10 cellular contexts compared by ENCODE assay signal in the genomic region with DNA sequence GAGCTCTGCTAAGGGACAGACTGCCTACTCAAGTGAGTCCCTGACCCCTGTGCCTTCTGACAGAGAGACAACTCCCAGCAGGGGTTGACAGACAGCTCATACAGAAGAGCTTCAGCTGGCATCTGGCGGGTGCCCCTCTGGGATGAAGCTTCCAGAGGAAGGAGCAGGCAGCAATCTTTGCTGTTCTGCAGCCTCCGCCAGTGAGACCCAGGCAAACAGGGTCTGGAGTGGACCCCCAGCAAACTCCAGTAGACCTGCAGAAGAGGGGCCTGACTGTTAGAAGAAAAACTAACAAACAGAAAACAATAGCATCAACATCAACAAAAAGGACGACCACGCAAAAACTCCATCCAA. TPM values are rescaled to one million over a fixed set of nuclear protein-coding genes. Genes with fewer than 3 reads are reported as not detected.
A peak's percentile ranks its signal among the peaks of the same experiment; 100 is the strongest.
DNase-seq lines count a peak whose midpoint lies in the region; ATAC-seq and TF ChIP-seq lines count a peak whose summit lies in the region.
"Not testable (repeated sequence)": the region's sequence is repeated elsewhere in the genome, so short reads cannot be mapped to it uniquely, and the experiment has no call there.
"Had no signal": no experiment of that assay in that cellular context is flagged by ENCODE, and none has a peak within 500 bp of the region (broad histone marks: within the 10 kb centered on the region; RNA-seq: fewer than 3 reads in every experiment).

No MANE protein-coding gene starts in this region.

- POLR2A ChIA-PET in OCI-LY7 (lab: Charles Lee): interaction anchor here (0.6 to 1.9 kb wide), 4 partner anchors 17 to 349 kb away, joined by 3 to 5 read pairs (median 4); no protein-coding TSS in a partner anchor

- not testable (repeated sequence) for ATAC-seq in effector memory CD8-positive, alpha-beta T cell (replicated peaks); naive B cell (ENCODE audit: low read depth in 2 of 2)

- 79 to 90% (median 83%) methylated on average over 4 of the region's 4 CpGs for WGBS in spleen, 5 donors

- peak; percentile 42 for DNase-seq in CD14-positive monocyte (ENCODE audit: low spot score)
- DNase-seq in MM.1S; OCI-LY7 (ENCODE audit: low spot score); activated T-helper 1 cell treated with anti-CD3 and anti-CD28 coated beads, Interleukin-12 subunit alpha, Interleukin-12 subunit beta, Interleukin-2, Interleukin-4 antibody, amounts not matched to agents 30 ng/mL and 10 ng/mL and 1 ng/mL, durations not matched to agents 14 hours and 24 hours and 36 hours (ENCODE audit: low spot score); effector memory CD8-positive, alpha-beta T cell; naive B cell: not testable (repeated sequence)
- peak; percentile 56 for DNase-seq in spleen

- H3K9me3 Mint-ChIP-seq in CD14-positive monocyte (peaks cover 24 to 44% (median 39%) of the 10 kb centered on the region in 7 donors), naive B cell (peaks cover 9 to 37% (median 27%) of the 10 kb centered on the region in 7 donors)
- H3K9me3 Mint-ChIP-seq in activated T-helper 1 cell treated with anti-CD3 and anti-CD28 coated beads, Interleukin-12 subunit alpha, Interleukin-12 subunit beta, Interleukin-2, Interleukin-4 antibody, amounts not matched to agents 30 ng/mL and 10 ng/mL and 1 ng/mL, durations not matched to agents 14 hours and 24 hours and 36 hours: peaks cover 26% of the 10 kb centered on the region
- H3K9me3 Mint-ChIP-seq in effector memory CD8-positive, alpha-beta T cell: peaks cover 5 to 23% of the 10 kb centered on the region in 2 donors

- H3F3A ChIP-seq in MM.1S (ENCODE audit: insufficient read depth, low read length): not testable (repeated sequence)

- H3K36me3 Mint-ChIP-seq in CD14-positive monocyte (peaks cover 12 to 18% of the 10 kb centered on the region in 2 donors), naive B cell (peaks cover 0 to 21% of the 10 kb centered on the region in 2 donors)
- H3K36me3 Mint-ChIP-seq in activated T-helper 1 cell treated with anti-CD3 and anti-CD28 coated beads, Interleukin-12 subunit alpha, Interleukin-12 subunit beta, Interleukin-2, Interleukin-4 antibody, amounts not matched to agents 30 ng/mL and 10 ng/mL and 1 ng/mL, durations not matched to agents 14 hours and 24 hours and 36 hours (ENCODE audit: low read depth); effector memory CD8-positive, alpha-beta T cell (ENCODE audit: insufficient read depth): not testable (repeated sequence)

- H3K4me1 Mint-ChIP-seq in CD14-positive monocyte (peaks cover 33% of the 10 kb centered on the region), naive B cell (peaks cover 20 to 29% (median 26%) of the 10 kb centered on the region in 3 donors)
- H3K4me1 Mint-ChIP-seq in activated T-helper 1 cell treated with anti-CD3 and anti-CD28 coated beads, Interleukin-12 subunit alpha, Interleukin-12 subunit beta, Interleukin-2, Interleukin-4 antibody, amounts not matched to agents 30 ng/mL and 10 ng/mL and 1 ng/mL, durations not matched to agents 14 hours and 24 hours and 36 hours (ENCODE audit: low read depth): peaks cover 21% of the 10 kb centered on the region
- not testable (repeated sequence) for H3K4me1 Mint-ChIP-seq in effector memory CD8-positive, alpha-beta T cell (ENCODE audit: low read depth in 2 of 2)

- BruUV-seq in OCI-LY7 (replicated peaks; lab: Mats Ljungman, UMichigan): not testable (repeated sequence)

- not testable (repeated sequence) for H3K27me3 Mint-ChIP-seq in CD14-positive monocyte (ENCODE audit: low read depth in 3 of 3); activated T-helper 1 cell treated with anti-CD3 and anti-CD28 coated beads, Interleukin-12 subunit alpha, Interleukin-12 subunit beta, Interleukin-2, Interleukin-4 antibody, amounts not matched to agents 30 ng/mL and 10 ng/mL and 1 ng/mL, durations not matched to agents 14 hours and 24 hours and 36 hours (ENCODE audit: insufficient read depth); effector memory CD8-positive, alpha-beta T cell; naive B cell

- intact Hi-C loops in CD14-positive monocyte (cut with micrococcal nuclease); OCI-LY7 (cut with micrococcal nuclease; ENCODE audit: unreplicated experiment); activated T-helper 1 cell treated with anti-CD3 and anti-CD28 coated beads, Interleukin-12 subunit alpha, Interleukin-12 subunit beta, Interleukin-2, Interleukin-4 antibody, amounts not matched to agents 30 ng/mL and 10 ng/mL and 1 ng/mL, durations not matched to agents 14 hours and 24 hours and 36 hours (cut with micrococcal nuclease); spleen (cut with DNase I; ENCODE audit: low total_unique reads): not testable (repeated sequence)

- not testable (repeated sequence) for H3K27me3 ChIP-seq in MM.1S (replicated peaks; ENCODE audit: insufficient read depth, low read length); spleen (replicated peaks in 1 of 7)

- CTCF ChIA-PET in OCI-LY7 (lab: Charles Lee; ENCODE audit: unreplicated experiment): interaction anchor here (0.6 kb wide), 1 partner anchor 405 kb away, joined by 3 read pairs; no protein-coding TSS in a partner anchor

- H3K27ac Mint-ChIP-seq in CD14-positive monocyte (peak overlapping the region in 5 of 7 donors; percentile 80 to 90 (median 84)), naive B cell (peak overlapping the region; percentile 57 to 97 (median 80))
- H3K27ac Mint-ChIP-seq in activated T-helper 1 cell treated with anti-CD3 and anti-CD28 coated beads, Interleukin-12 subunit alpha, Interleukin-12 subunit beta, Interleukin-2, Interleukin-4 antibody, amounts not matched to agents 30 ng/mL and 10 ng/mL and 1 ng/mL, durations not matched to agents 14 hours and 24 hours and 36 hours: not testable (repeated sequence)
- peak overlapping the region; percentile 78 to 85 for H3K27ac Mint-ChIP-seq in effector memory CD8-positive, alpha-beta T cell

- not testable (repeated sequence) for TF ChIP-seq CTCF in CD14-positive monocyte (IDR thresholded peaks at IDR 0.05); MM.1S (IDR thresholded peaks at IDR 0.05; ENCODE audit: low read length); OCI-LY7 (conservative IDR thresholded peaks at IDR 0.05; ENCODE audit: low read length); spleen (IDR thresholded peaks at IDR 0.05 in 8 of 11, conservative IDR thresholded peaks at IDR 0.05 in 3 of 11)

- H3K36me3 ChIP-seq in MM.1S (replicated peaks; ENCODE audit: insufficient read depth, low read length); OCI-LY7 (ENCODE audit: insufficient read depth, low read length); spleen: not testable (repeated sequence)

- peak overlapping the region; percentile 17; the same call in 1 of the 2 replicates for H3K4me2 ChIP-seq in MM.1S (ENCODE audit: low read depth, low read length)
- H3K4me2 ChIP-seq in OCI-LY7 (ENCODE audit: low read length): not testable (repeated sequence)

- not testable (repeated sequence) for H3K9me2 ChIP-seq in MM.1S (replicated peaks; ENCODE audit: insufficient read depth, low read length); OCI-LY7 (ENCODE audit: insufficient read depth, low read length)

- H3K9me3 ChIP-seq in MM.1S (replicated peaks; ENCODE audit: insufficient read depth, low read length); OCI-LY7 (ENCODE audit: low read length): not testable (repeated sequence)
- peaks cover 0 to 25% (median 16%) of the 10 kb centered on the region in 8 donors for H3K9me3 ChIP-seq in spleen

- H3K27ac ChIP-seq in MM.1S (ENCODE audit: low read length) (peak overlapping the region; percentile 12; the same call in 1 of the 2 replicates), spleen (peak overlapping the region in 1 of 8 donors; percentile 0)
- not testable (repeated sequence) for H3K27ac ChIP-seq in OCI-LY7 (ENCODE audit: low read depth, low read length, poor library complexity, severe bottlenecking)

- TF ChIP-seq POLR2A in spleen (IDR thresholded peaks at IDR 0.05): not testable (repeated sequence)

- not testable (repeated sequence) for H4K20me1 ChIP-seq in MM.1S (ENCODE audit: insufficient read depth, low read length); OCI-LY7 (ENCODE audit: insufficient read depth, low read length)

- H3K79me2 ChIP-seq in MM.1S (ENCODE audit: low read length); OCI-LY7 (ENCODE audit: insufficient read depth, low read depth, low read length): not testable (repeated sequence)

- not testable (repeated sequence) for H3K4me3 ChIP-seq in MM.1S (ENCODE audit: low read length); OCI-LY7 (ENCODE audit: low read depth, low read length, poor library complexity, severe bottlenecking); spleen

- peak overlapping the region; percentile 12; the same call in 1 of the 2 replicates for H2AFZ ChIP-seq in MM.1S (ENCODE audit: low read length)
- H2AFZ ChIP-seq in OCI-LY7 (ENCODE audit: low read length): peak overlapping the region; percentile 32

- H3K9ac ChIP-seq in MM.1S (ENCODE audit: low read length): not testable (repeated sequence)

- not testable (repeated sequence) for H3K4me3 Mint-ChIP-seq in CD14-positive monocyte
- peak overlapping the region; percentile 2 for H3K4me3 Mint-ChIP-seq in activated T-helper 1 cell treated with anti-CD3 and anti-CD28 coated beads, Interleukin-12 subunit alpha, Interleukin-12 subunit beta, Interleukin-2, Interleukin-4 antibody, amounts not matched to agents 30 ng/mL and 10 ng/mL and 1 ng/mL, durations not matched to agents 14 hours and 24 hours and 36 hours
- peak overlapping the region in 1 of 2 donors; percentile 61 for H3K4me3 Mint-ChIP-seq in effector memory CD8-positive, alpha-beta T cell
- peak overlapping the region in 6 of 8 donors; percentile 55 to 85 (median 76) for H3K4me3 Mint-ChIP-seq in naive B cell

- H3K4me1 ChIP-seq in MM.1S (ENCODE audit: low read length): peaks cover 17% of the 10 kb centered on the region
- H3K4me1 ChIP-seq in OCI-LY7 (ENCODE audit: insufficient read depth, low read length, poor library complexity, severe bottlenecking): peaks cover 14% of the 10 kb centered on the region
- peaks cover 0 to 22% (median 6%) of the 10 kb centered on the region in 6 donors for H3K4me1 ChIP-seq in spleen

RNA-seq across cellular contexts. Expression of gene ABCA9, which starts 10.5 kb away (rescaled TPM):
- polyA plus RNA-seq in CD14-positive monocyte: under 1 TPM in 1 of 2 donors, not detected in 1; 0.02 TPM
- total RNA-seq in OCI-LY7 (2014; rRNA removed; shearing (Covaris generic)): 0.47 and 0.88 TPM in 2 replicates
- 0.06 TPM in 1 of 2 replicates, not detected in the other for total RNA-seq in OCI-LY7 (2022)
- total RNA-seq in activated T-helper 1 cell treated with anti-CD3 and anti-CD28 coated beads, Interleukin-12 subunit alpha, Interleukin-12 subunit beta, Interleukin-2, Interleukin-4 antibody, amounts not matched to agents 30 ng/mL and 10 ng/mL and 1 ng/mL, durations not matched to agents 14 hours and 24 hours and 36 hours: not detected in 2 replicates
- polyA plus RNA-seq in naive B cell (ENCODE audit: low read depth in 6 of 6): not detected
- 1 to 10 TPM in 6 of 7 donors, under 1 TPM in 1; 0.30 to 5.7 (median 2.4) TPM for total RNA-seq in spleen
- polyA plus RNA-seq in spleen: under 1 TPM; 0.35 to 0.42 (median 0.35) TPM
- total RNA-seq: H9, HFFc6, LHCN-M2 had no signal
